ENCODE assay signal across 9 cellular contexts in genomic region chr7:132049462-132050304, GRCh38.
A peak's percentile ranks its signal among the peaks of the same experiment; 100 is the strongest.
DNase-seq lines count a peak whose midpoint lies in the region; ATAC-seq and TF ChIP-seq lines count a peak whose summit lies in the region.
"Had no signal": no experiment of that assay in that cellular context is flagged by ENCODE, and none has a peak within 500 bp of the region (broad histone marks: within the 10 kb centered on the region; RNA-seq: fewer than 3 reads in every experiment).

No MANE protein-coding gene starts in this region.

- no peak overlapping the region for H3K27ac Mint-ChIP-seq in CD4-positive, alpha-beta T cell
- H3K27ac Mint-ChIP-seq in WTC11 = no peak overlapping the region
- H3K27ac Mint-ChIP-seq: naive thymus-derived CD8-positive, alpha-beta T cell had no signal

- H3K4me1 ChIP-seq in HEK293 (ENCODE audit: control insufficient read depth, insufficient read depth, low read length) = no peaks in the 10 kb centered on the region
- H3K4me1 ChIP-seq in upper lobe of left lung = no peaks in the 10 kb centered on the region
- peaks cover 0 to 35% (median 5%) of the 10 kb centered on the region in 3 donors for H3K4me1 ChIP-seq in gastroesophageal sphincter

- H3K9me3 ChIP-seq in CD4-positive, alpha-beta T cell (ENCODE audit: control insufficient read depth, low read length) = no peaks in the 10 kb centered on the region
- no peaks in the 10 kb centered on the region for H3K9me3 ChIP-seq in HEK293 (ENCODE audit: control insufficient read depth, insufficient read depth, low read depth, low read length)
- no peaks in the 10 kb centered on the region for H3K9me3 ChIP-seq in upper lobe of left lung
- H3K9me3 ChIP-seq in gastroesophageal sphincter = no peaks in the 10 kb centered on the region

- H3K9me3 Mint-ChIP-seq in CD4-positive, alpha-beta T cell = peaks cover 4% of the 10 kb centered on the region
- H3K9me3 Mint-ChIP-seq in WTC11 = peaks cover 6% of the 10 kb centered on the region; the same call in 1 of the 2 replicates

- WGBS in upper lobe of left lung, 2 donors = 46 to 57% methylated on average over 9 of the region's 9 CpGs
- WGBS in gastroesophageal sphincter (ENCODE audit: low coverage in 1 of 2), 2 donors = 58 to 63% methylated on average over 5 to 9 of the region's 9 CpGs

- POLR2A ChIA-PET in CD4-positive, alpha-beta T cell (lab: Charles Lee) = no interaction called here
- POLR2A ChIA-PET in HEK293 (lab: Yijun Ruan, JAX) (no interaction called here), WTC11 (lab: Charles Lee) (no interaction called here)

- no peaks in the 10 kb centered on the region for H3K4me1 Mint-ChIP-seq in CD4-positive, alpha-beta T cell (ENCODE audit: low read depth)
- H3K4me1 Mint-ChIP-seq in WTC11 = no peaks in the 10 kb centered on the region
- H3K4me1 Mint-ChIP-seq: naive thymus-derived CD8-positive, alpha-beta T cell had no signal

- no peaks in the 10 kb centered on the region for H3K36me3 Mint-ChIP-seq in CD4-positive, alpha-beta T cell (ENCODE audit: low read depth)
- no peaks in the 10 kb centered on the region for H3K36me3 Mint-ChIP-seq in WTC11
- H3K36me3 Mint-ChIP-seq: naive thymus-derived CD8-positive, alpha-beta T cell had no signal

- TF ChIP-seq CTCF in CD4-positive, alpha-beta T cell (IDR thresholded peaks at IDR 0.05) = peak; percentile 48
- TF ChIP-seq CTCF in HEK293 (tag by site-specific recombination; IDR thresholded peaks at IDR 0.05) (no peak), WTC11 (IDR thresholded peaks at IDR 0.05) (peak; percentile 51), upper lobe of left lung (IDR thresholded peaks at IDR 0.05) (peak in 5 of 6 experiments; percentile 23 to 46 (median 42)), gastroesophageal sphincter (IDR thresholded peaks at IDR 0.05) (peak in 1 of 4 experiments; percentile 45)

- TF ChIP-seq POLR2A in upper lobe of left lung (IDR thresholded peaks at IDR 0.05) = no peak
- no peak for TF ChIP-seq POLR2A in gastroesophageal sphincter (IDR thresholded peaks at IDR 0.05)

- TF ChIP-seq EP300 in upper lobe of left lung (IDR thresholded peaks at IDR 0.05) = no peak
- TF ChIP-seq EP300 in gastroesophageal sphincter (IDR thresholded peaks at IDR 0.05) = no peak

- peaks cover 5% of the 10 kb centered on the region for H3K27me3 ChIP-seq in CD4-positive, alpha-beta T cell (ENCODE audit: control insufficient read depth, insufficient read depth, low read length)
- no peaks in the 10 kb centered on the region for H3K27me3 ChIP-seq in upper lobe of left lung
- no peaks in the 10 kb centered on the region for H3K27me3 ChIP-seq in gastroesophageal sphincter

- H3K27ac ChIP-seq in CD4-positive, alpha-beta T cell (ENCODE audit: low read depth, low read length) = no peak overlapping the region
- H3K27ac ChIP-seq in HEK293 (ENCODE audit: extremely low read depth, low read depth, low read length) = no peak overlapping the region
- H3K27ac ChIP-seq in upper lobe of left lung = no peak overlapping the region
- no peak overlapping the region for H3K27ac ChIP-seq in gastroesophageal sphincter

- H3K27me3 Mint-ChIP-seq in CD4-positive, alpha-beta T cell = no peaks in the 10 kb centered on the region
- no peaks in the 10 kb centered on the region for H3K27me3 Mint-ChIP-seq in WTC11 (ENCODE audit: low read depth)

- CTCF ChIA-PET in CD4-positive, alpha-beta T cell (lab: Charles Lee) = no interaction called here
- CTCF ChIA-PET in HEK293 (lab: Yijun Ruan, JAX) = interaction anchor here (0.6 to 2.3 kb wide), 14 partner anchors 9 to 1400 kb away, joined by 3 to 12 read pairs (median 4); no protein-coding TSS in a partner anchor
- CTCF ChIA-PET in WTC11 (lab: Charles Lee) = interaction anchor here (0.6 to 1.4 kb wide), 18 partner anchors 9 to 524 kb away, joined by 3 to 16 read pairs (median 4); no protein-coding TSS in a partner anchor

- DNase-seq in CD4-positive, alpha-beta T cell = no peak
- DNase-seq in WTC11 (ENCODE audit: low spot score) = peak; percentile 76
- DNase-seq in iPS-NIHi7 (ENCODE audit: extremely low spot score) = peak; percentile 61
- DNase-seq in upper lobe of left lung = no peak
- no peak for DNase-seq in NCI-H1436 (lab: John Stamatoyannopoulos, UW)
- no peak for DNase-seq in activated gamma-delta T cell treated with Interleukin-2 at 50 U/mL for 16 hours

- no peak for ATAC-seq in CD4-positive, alpha-beta T cell (ENCODE audit: poor library complexity)
- peak; percentile 78 for ATAC-seq in WTC11
- ATAC-seq in upper lobe of left lung (ENCODE audit: low FRiP score in 2 of 2) = no peak
- ATAC-seq in gastroesophageal sphincter = no peak
- ATAC-seq: naive thymus-derived CD8-positive, alpha-beta T cell had no signal

- H3K4me3 Mint-ChIP-seq in CD4-positive, alpha-beta T cell = no peak overlapping the region
- H3K4me3 Mint-ChIP-seq in WTC11 = no peak overlapping the region
- H3K4me3 Mint-ChIP-seq: naive thymus-derived CD8-positive, alpha-beta T cell had no signal

- H3K36me3 ChIP-seq in HEK293 (ENCODE audit: control insufficient read depth in 2 of 2, insufficient read depth in 1 of 2, low read length in 2 of 2) = no peaks in the 10 kb centered on the region
- H3K36me3 ChIP-seq in upper lobe of left lung = no peaks in the 10 kb centered on the region
- no peaks in the 10 kb centered on the region for H3K36me3 ChIP-seq in gastroesophageal sphincter

- intact Hi-C loops in CD4-positive, alpha-beta T cell (cut with DNase I, micrococcal nuclease) = no loop called here

- H3K4me3 ChIP-seq in HEK293 (ENCODE audit: low read depth, low read length) (no peak overlapping the region), upper lobe of left lung (no peak overlapping the region), gastroesophageal sphincter (no peak overlapping the region)

TF ChIP-seq in HEK293, 187 proteins besides CTCF, POLR2A, EP300 and RAD21 (continues in another document):
- TF ChIP-seq ZNF514 (tag by site-specific recombination; IDR thresholded peaks at IDR 0.05) (no peak), SALL2 (tag by site-specific recombination; IDR thresholded peaks at IDR 0.05; ENCODE audit: borderline replicate concordance) (no peak), GLI2 (tag by site-specific recombination; IDR thresholded peaks at IDR 0.05; ENCODE audit: borderline replicate concordance, low read depth) (no peak), ZNF18 (tag by site-specific recombination; IDR thresholded peaks at IDR 0.05) (no peak), ZNF19 (tag by site-specific recombination; IDR thresholded peaks at IDR 0.05; ENCODE audit: low read depth) (no peak), ZNF335 (tag by site-specific recombination; conservative IDR thresholded peaks at IDR 0.05) (peak; percentile 72), ZBTB17 (tag by site-specific recombination; IDR thresholded peaks at IDR 0.05) (no peak)

TF ChIP-seq in WTC11, 78 proteins besides CTCF, POLR2A, EP300 and RAD21:
- TF ChIP-seq GABPB1 (CRISPR knock-in tag; IDR thresholded peaks at IDR 0.05) = no peak
- TF ChIP-seq ARID4B (CRISPR knock-in tag; IDR thresholded peaks at IDR 0.05; ENCODE audit: borderline replicate concordance) = no peak

Comparison
In these comparisons a context has a peak if more than half of its experiments do, and no peak if none do; other contexts are left out.
1. DNase-seq: peak in WTC11 (single experiment) and iPS-NIHi7 (single experiment); none in CD4-positive, alpha-beta T cell (0 of 10), upper lobe of left lung (0 of 2), NCI-H1436 (single experiment) and activated gamma-delta T cell treated with Interleukin-2 at 50 U/mL for 16 hours (single experiment).